Comparison of ENCODE assay signal across 14 cellular contexts in genomic region chr21:38905751-38906150, GRCh38.
"Had no signal": no experiment of that assay in that cellular context is flagged by ENCODE, and none has a peak within 500 bp of the region (broad histone marks: within the 10 kb centered on the region; RNA-seq: fewer than 3 reads in every experiment).

No MANE protein-coding gene starts in this region.

- H3K9me3 Mint-ChIP-seq: activated naive CD4-positive, alpha-beta T cell treated with anti-CD3 and anti-CD28 coated beads, Interleukin-2, amount 10 ng/mL, durations not matched to agents 7 days and 5 days; central memory CD8-positive, alpha-beta T cell; natural killer cell had no signal

- H3K27me3 Mint-ChIP-seq: activated naive CD4-positive, alpha-beta T cell treated with anti-CD3 and anti-CD28 coated beads, Interleukin-2, amount 10 ng/mL, durations not matched to agents 7 days and 5 days had no signal

- H3K27ac Mint-ChIP-seq: activated naive CD4-positive, alpha-beta T cell treated with anti-CD3 and anti-CD28 coated beads, Interleukin-2, amount 10 ng/mL, durations not matched to agents 7 days and 5 days; activated T-helper 17 cell treated with anti-CD3 and anti-CD28 coated beads, Interleukin-2, amount 50 U/mL, for 72 hours; natural killer cell; T-helper 1 cell treated with Interleukin-12 subunit alpha and Interleukin-12 subunit beta and Interleukin-4 antibody, amounts not matched to agents 30 μg/mL and 1 μg/mL, for 36 hours; WTC11 had no signal

- H3K36me3 Mint-ChIP-seq: activated naive CD4-positive, alpha-beta T cell treated with anti-CD3 and anti-CD28 coated beads, Interleukin-2, amount 10 ng/mL, durations not matched to agents 7 days and 5 days; natural killer cell; WTC11 had no signal

- FAIRE-seq: small intestine had no signal

- DNase-seq: activated CD4-positive, alpha-beta T cell treated with anti-CD3 and anti-CD28 coated beads for 48 hours; activated naive CD4-positive, alpha-beta T cell treated with anti-CD3 and anti-CD28 coated beads, Interleukin-2, amount 10 ng/mL, durations not matched to agents 7 days and 5 days; activated T-cell treated with anti-CD3 and anti-CD28 coated beads for 4 hours; effector memory CD4-positive, alpha-beta T cell; left colon; natural killer cell; occipital lobe; small intestine had no signal

- H3K4me3 Mint-ChIP-seq: activated naive CD4-positive, alpha-beta T cell treated with anti-CD3 and anti-CD28 coated beads, Interleukin-2, amount 10 ng/mL, durations not matched to agents 7 days and 5 days; activated T-helper 17 cell treated with anti-CD3 and anti-CD28 coated beads, Interleukin-2, amount 50 U/mL, for 72 hours; central memory CD8-positive, alpha-beta T cell; natural killer cell; T-helper 1 cell treated with Interleukin-12 subunit alpha and Interleukin-12 subunit beta and Interleukin-4 antibody, amounts not matched to agents 30 μg/mL and 1 μg/mL, for 36 hours; type B pancreatic cell; WTC11 had no signal

- H3K4me1 Mint-ChIP-seq: activated naive CD4-positive, alpha-beta T cell treated with anti-CD3 and anti-CD28 coated beads, Interleukin-2, amount 10 ng/mL, durations not matched to agents 7 days and 5 days; activated T-helper 17 cell treated with anti-CD3 and anti-CD28 coated beads, Interleukin-2, amount 50 U/mL, for 72 hours; central memory CD8-positive, alpha-beta T cell; natural killer cell had no signal

- ATAC-seq: activated T-helper 17 cell treated with anti-CD3 and anti-CD28 coated beads, Interleukin-2, amount 50 U/mL, for 72 hours; left colon; natural killer cell; SK-N-SH treated with all-trans-retinoic acid at 6 μM for 48 hours; WTC11 had no signal
